In genomic region chr22:38467904-38468760, GRCh38 we compare ENCODE assay signal across 1 cellular context.
TF ChIP-seq lines count a peak whose summit lies in the region.

TSS of gene KDELR3 (plus strand) at chr22:38468096. CDS start at chr22:38468234, 138 bp downstream.

TF ChIP-seq in HEK293, 187 proteins besides CTCF, POLR2A, EP300 and RAD21 (continued from another document and continues in another):
- TF ChIP-seq ZSCAN16 (tag by site-specific recombination; IDR thresholded peaks at IDR 0.05): no peak
- TF ChIP-seq ZBTB8A (tag by site-specific recombination; IDR thresholded peaks at IDR 0.05): peak; percentile 84
- TF ChIP-seq, protein P1, sequence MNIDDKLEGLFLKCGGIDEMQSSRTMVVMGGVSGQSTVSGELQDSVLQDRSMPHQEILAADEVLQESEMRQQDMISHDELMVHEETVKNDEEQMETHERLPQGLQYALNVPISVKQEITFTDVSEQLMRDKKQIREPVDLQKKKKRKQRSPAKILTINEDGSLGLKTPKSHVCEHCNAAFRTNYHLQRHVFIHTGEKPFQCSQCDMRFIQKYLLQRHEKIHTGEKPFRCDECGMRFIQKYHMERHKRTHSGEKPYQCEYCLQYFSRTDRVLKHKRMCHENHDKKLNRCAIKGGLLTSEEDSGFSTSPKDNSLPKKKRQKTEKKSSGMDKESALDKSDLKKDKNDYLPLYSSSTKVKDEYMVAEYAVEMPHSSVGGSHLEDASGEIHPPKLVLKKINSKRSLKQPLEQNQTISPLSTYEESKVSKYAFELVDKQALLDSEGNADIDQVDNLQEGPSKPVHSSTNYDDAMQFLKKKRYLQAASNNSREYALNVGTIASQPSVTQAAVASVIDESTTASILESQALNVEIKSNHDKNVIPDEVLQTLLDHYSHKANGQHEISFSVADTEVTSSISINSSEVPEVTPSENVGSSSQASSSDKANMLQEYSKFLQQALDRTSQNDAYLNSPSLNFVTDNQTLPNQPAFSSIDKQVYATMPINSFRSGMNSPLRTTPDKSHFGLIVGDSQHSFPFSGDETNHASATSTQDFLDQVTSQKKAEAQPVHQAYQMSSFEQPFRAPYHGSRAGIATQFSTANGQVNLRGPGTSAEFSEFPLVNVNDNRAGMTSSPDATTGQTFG (tag by site-specific recombination; IDR thresholded peaks at IDR 0.05; ENCODE audit: borderline replicate concordance): no peak
- no peak for TF ChIP-seq ZNF571 (tag by site-specific recombination; IDR thresholded peaks at IDR 0.05)
- TF ChIP-seq YY2 (tag by site-specific recombination; IDR thresholded peaks at IDR 0.05): no peak
- peak; percentile 40; the same call in 1 of the 2 replicates for TF ChIP-seq ZXDB (tag by site-specific recombination; IDR thresholded peaks at IDR 0.05)
- TF ChIP-seq ZNF280C (tag by site-specific recombination; IDR thresholded peaks at IDR 0.05): no peak
- no peak for TF ChIP-seq ZNF629 (tag by site-specific recombination; IDR thresholded peaks at IDR 0.05)
- no peak for TF ChIP-seq ZNF214 (tag by site-specific recombination; IDR thresholded peaks at IDR 0.05; ENCODE audit: borderline replicate concordance)
- no peak for TF ChIP-seq ZNF157 (tag by site-specific recombination; IDR thresholded peaks at IDR 0.05)
- TF ChIP-seq ZNF670 (tag by site-specific recombination; IDR thresholded peaks at IDR 0.05; ENCODE audit: low read depth): no peak
- TF ChIP-seq, protein P2, sequence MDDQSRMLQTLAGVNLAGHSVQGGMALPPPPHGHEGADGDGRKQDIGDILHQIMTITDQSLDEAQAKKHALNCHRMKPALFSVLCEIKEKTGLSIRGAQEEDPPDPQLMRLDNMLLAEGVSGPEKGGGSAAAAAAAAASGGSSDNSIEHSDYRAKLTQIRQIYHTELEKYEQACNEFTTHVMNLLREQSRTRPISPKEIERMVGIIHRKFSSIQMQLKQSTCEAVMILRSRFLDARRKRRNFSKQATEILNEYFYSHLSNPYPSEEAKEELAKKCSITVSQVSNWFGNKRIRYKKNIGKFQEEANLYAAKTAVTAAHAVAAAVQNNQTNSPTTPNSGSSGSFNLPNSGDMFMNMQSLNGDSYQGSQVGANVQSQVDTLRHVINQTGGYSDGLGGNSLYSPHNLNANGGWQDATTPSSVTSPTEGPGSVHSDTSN (CRISPR knock-in tag; IDR thresholded peaks at IDR 0.05): peak; percentile 90; the same call in 1 of the 2 replicates
- TF ChIP-seq SCRT2 (tag by site-specific recombination; IDR thresholded peaks at IDR 0.05): peak; percentile 65
- TF ChIP-seq KLF1 (tag by site-specific recombination; IDR thresholded peaks at IDR 0.05): no peak
- no peak for TF ChIP-seq ZNF501 (tag by site-specific recombination; IDR thresholded peaks at IDR 0.05)
- no peak for TF ChIP-seq HOXD13 (CRISPR knock-in tag; IDR thresholded peaks at IDR 0.05; ENCODE audit: borderline replicate concordance)
- TF ChIP-seq, protein P3, sequence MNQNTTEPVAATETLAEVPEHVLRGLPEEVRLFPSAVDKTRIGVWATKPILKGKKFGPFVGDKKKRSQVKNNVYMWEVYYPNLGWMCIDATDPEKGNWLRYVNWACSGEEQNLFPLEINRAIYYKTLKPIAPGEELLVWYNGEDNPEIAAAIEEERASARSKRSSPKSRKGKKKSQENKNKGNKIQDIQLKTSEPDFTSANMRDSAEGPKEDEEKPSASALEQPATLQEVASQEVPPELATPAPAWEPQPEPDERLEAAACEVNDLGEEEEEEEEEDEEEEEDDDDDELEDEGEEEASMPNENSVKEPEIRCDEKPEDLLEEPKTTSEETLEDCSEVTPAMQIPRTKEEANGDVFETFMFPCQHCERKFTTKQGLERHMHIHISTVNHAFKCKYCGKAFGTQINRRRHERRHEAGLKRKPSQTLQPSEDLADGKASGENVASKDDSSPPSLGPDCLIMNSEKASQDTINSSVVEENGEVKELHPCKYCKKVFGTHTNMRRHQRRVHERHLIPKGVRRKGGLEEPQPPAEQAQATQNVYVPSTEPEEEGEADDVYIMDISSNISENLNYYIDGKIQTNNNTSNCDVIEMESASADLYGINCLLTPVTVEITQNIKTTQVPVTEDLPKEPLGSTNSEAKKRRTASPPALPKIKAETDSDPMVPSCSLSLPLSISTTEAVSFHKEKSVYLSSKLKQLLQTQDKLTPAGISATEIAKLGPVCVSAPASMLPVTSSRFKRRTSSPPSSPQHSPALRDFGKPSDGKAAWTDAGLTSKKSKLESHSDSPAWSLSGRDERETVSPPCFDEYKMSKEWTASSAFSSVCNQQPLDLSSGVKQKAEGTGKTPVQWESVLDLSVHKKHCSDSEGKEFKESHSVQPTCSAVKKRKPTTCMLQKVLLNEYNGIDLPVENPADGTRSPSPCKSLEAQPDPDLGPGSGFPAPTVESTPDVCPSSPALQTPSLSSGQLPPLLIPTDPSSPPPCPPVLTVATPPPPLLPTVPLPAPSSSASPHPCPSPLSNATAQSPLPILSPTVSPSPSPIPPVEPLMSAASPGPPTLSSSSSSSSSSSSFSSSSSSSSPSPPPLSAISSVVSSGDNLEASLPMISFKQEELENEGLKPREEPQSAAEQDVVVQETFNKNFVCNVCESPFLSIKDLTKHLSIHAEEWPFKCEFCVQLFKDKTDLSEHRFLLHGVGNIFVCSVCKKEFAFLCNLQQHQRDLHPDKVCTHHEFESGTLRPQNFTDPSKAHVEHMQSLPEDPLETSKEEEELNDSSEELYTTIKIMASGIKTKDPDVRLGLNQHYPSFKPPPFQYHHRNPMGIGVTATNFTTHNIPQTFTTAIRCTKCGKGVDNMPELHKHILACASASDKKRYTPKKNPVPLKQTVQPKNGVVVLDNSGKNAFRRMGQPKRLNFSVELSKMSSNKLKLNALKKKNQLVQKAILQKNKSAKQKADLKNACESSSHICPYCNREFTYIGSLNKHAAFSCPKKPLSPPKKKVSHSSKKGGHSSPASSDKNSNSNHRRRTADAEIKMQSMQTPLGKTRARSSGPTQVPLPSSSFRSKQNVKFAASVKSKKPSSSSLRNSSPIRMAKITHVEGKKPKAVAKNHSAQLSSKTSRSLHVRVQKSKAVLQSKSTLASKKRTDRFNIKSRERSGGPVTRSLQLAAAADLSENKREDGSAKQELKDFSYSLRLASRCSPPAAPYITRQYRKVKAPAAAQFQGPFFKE (tag by site-specific recombination; IDR thresholded peaks at IDR 0.05; ENCODE audit: borderline replicate concordance): no peak
- no peak for TF ChIP-seq ZNF514 (tag by site-specific recombination; IDR thresholded peaks at IDR 0.05)
- no peak for TF ChIP-seq ZNF530 (tag by site-specific recombination; IDR thresholded peaks at IDR 0.05; ENCODE audit: low read depth)
- TF ChIP-seq ZNF394 (tag by site-specific recombination; IDR thresholded peaks at IDR 0.05; ENCODE audit: borderline replicate concordance): no peak
- TF ChIP-seq ZNF449 (tag by site-specific recombination; IDR thresholded peaks at IDR 0.05): peak; percentile 67
- no peak for TF ChIP-seq ZIC2 (tag by site-specific recombination; IDR thresholded peaks at IDR 0.05)
- TF ChIP-seq GLIS1 (tag by site-specific recombination; IDR thresholded peaks at IDR 0.05): no peak
- TF ChIP-seq SETDB1 (IDR thresholded peaks at IDR 0.05; ENCODE audit: insufficient read length, low read length): no peak
- no peak for TF ChIP-seq ZNF654 (tag by site-specific recombination; IDR thresholded peaks at IDR 0.05; ENCODE audit: low read depth)
- no peak for TF ChIP-seq ZBTB17 (tag by site-specific recombination; IDR thresholded peaks at IDR 0.05)
- no peak for TF ChIP-seq BCL11B (tag by site-specific recombination; IDR thresholded peaks at IDR 0.05; ENCODE audit: low read depth)
- peak; percentile 10; the same call in 1 of the 2 replicates for TF ChIP-seq ZNF596 (tag by site-specific recombination; IDR thresholded peaks at IDR 0.05)
- TF ChIP-seq ZNF175 (tag by site-specific recombination; IDR thresholded peaks at IDR 0.05): no peak
- TF ChIP-seq SCRT1 (tag by site-specific recombination; IDR thresholded peaks at IDR 0.05; ENCODE audit: borderline replicate concordance): no peak
- no peak for TF ChIP-seq ZNF830 (tag by site-specific recombination; IDR thresholded peaks at IDR 0.05; ENCODE audit: low read depth)
- TF ChIP-seq, protein P4, sequence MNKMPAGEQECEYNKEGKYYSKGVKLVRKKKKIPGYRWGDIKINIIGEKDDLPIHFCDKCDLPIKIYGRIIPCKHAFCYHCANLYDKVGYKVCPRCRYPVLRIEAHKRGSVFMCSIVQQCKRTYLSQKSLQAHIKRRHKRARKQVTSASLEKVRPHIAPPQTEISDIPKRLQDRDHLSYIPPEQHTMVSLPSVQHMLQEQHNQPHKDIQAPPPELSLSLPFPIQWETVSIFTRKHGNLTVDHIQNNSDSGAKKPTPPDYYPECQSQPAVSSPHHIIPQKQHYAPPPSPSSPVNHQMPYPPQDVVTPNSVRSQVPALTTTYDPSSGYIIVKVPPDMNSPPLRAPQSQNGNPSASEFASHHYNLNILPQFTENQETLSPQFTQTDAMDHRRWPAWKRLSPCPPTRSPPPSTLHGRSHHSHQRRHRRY (tag by site-specific recombination; IDR thresholded peaks at IDR 0.05): no peak
- TF ChIP-seq ZNF48 (tag by site-specific recombination; IDR thresholded peaks at IDR 0.05): no peak
- TF ChIP-seq ZNF140 (tag by site-specific recombination; IDR thresholded peaks at IDR 0.05): no peak
- TF ChIP-seq ZNF202 (tag by site-specific recombination; IDR thresholded peaks at IDR 0.05; ENCODE audit: borderline replicate concordance): no peak
- TF ChIP-seq ZNF335 (tag by site-specific recombination; conservative IDR thresholded peaks at IDR 0.05): peak; percentile 90
- peak; percentile 33; the same call in 1 of the 2 replicates for TF ChIP-seq ZBTB20 (tag by site-specific recombination; IDR thresholded peaks at IDR 0.05)
- TF ChIP-seq, protein P5, sequence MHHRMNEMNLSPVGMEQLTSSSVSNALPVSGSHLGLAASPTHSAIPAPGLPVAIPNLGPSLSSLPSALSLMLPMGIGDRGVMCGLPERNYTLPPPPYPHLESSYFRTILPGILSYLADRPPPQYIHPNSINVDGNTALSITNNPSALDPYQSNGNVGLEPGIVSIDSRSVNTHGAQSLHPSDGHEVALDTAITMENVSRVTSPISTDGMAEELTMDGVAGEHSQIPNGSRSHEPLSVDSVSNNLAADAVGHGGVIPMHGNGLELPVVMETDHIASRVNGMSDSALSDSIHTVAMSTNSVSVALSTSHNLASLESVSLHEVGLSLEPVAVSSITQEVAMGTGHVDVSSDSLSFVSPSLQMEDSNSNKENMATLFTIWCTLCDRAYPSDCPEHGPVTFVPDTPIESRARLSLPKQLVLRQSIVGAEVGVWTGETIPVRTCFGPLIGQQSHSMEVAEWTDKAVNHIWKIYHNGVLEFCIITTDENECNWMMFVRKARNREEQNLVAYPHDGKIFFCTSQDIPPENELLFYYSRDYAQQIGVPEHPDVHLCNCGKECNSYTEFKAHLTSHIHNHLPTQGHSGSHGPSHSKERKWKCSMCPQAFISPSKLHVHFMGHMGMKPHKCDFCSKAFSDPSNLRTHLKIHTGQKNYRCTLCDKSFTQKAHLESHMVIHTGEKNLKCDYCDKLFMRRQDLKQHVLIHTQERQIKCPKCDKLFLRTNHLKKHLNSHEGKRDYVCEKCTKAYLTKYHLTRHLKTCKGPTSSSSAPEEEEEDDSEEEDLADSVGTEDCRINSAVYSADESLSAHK (tag by site-specific recombination; IDR thresholded peaks at IDR 0.05): peak; percentile 97
- no peak for TF ChIP-seq ZNF549 (tag by site-specific recombination; IDR thresholded peaks at IDR 0.05)
- TF ChIP-seq, protein P6, sequence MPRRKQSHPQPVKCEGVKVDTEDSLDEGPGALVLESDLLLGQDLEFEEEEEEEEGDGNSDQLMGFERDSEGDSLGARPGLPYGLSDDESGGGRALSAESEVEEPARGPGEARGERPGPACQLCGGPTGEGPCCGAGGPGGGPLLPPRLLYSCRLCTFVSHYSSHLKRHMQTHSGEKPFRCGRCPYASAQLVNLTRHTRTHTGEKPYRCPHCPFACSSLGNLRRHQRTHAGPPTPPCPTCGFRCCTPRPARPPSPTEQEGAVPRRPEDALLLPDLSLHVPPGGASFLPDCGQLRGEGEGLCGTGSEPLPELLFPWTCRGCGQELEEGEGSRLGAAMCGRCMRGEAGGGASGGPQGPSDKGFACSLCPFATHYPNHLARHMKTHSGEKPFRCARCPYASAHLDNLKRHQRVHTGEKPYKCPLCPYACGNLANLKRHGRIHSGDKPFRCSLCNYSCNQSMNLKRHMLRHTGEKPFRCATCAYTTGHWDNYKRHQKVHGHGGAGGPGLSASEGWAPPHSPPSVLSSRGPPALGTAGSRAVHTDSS (tag by site-specific recombination; IDR thresholded peaks at IDR 0.05): no peak
